In the genomic region with DNA sequence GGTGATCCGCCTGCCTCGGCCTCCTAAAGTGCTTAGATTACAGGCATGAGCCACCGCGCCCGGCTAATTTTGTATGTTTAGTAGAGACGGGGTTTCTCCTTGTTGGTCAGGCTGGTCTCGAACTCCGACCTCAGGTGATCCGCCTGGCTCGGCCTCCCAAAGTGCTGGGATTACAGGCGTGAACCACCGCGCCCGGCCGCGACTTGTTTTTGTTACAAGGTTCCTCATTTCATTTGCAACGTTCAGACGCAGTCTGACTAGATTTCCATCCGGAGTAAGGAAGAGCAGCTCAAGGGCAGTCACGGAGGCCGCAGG, we compare ENCODE assay signal across 1 cellular context.
TF ChIP-seq lines count a peak whose summit lies in the region.

No MANE protein-coding gene starts in this region.

TF ChIP-seq in HepG2, 621 proteins besides CTCF, POLR2A, EP300 and RAD21:
- TF ChIP-seq AKAP8 (CRISPR knock-in tag; IDR thresholded peaks at IDR 0.05) = 0 out of 2 replicates have a peak, but pooled peaks have one; percentile 18
- 0 out of 2 replicates have a peak, but pooled peaks have one; percentile 9 for TF ChIP-seq NKX3-1 (CRISPR knock-in tag; IDR thresholded peaks at IDR 0.05)
- peak; percentile 55; the same call in 1 of the 2 replicates for TF ChIP-seq ZNF563 (CRISPR knock-in tag; IDR thresholded peaks at IDR 0.05)
- TF ChIP-seq ZFP41 (CRISPR knock-in tag; IDR thresholded peaks at IDR 0.05; ENCODE audit: borderline replicate concordance) = 0 out of 2 replicates have a peak, but pooled peaks have one; percentile 27
- peak; percentile 34; the same call in 1 of the 2 replicates for TF ChIP-seq ADNP (CRISPR knock-in tag; IDR thresholded peaks at IDR 0.05)
- 0 out of 2 replicates have a peak, but pooled peaks have one; percentile 25 for TF ChIP-seq GTF3A (CRISPR knock-in tag; conservative IDR thresholded peaks at IDR 0.05)
- TF ChIP-seq ZSCAN12 (CRISPR knock-in tag; IDR thresholded peaks at IDR 0.05) = 0 out of 2 replicates have a peak, but pooled peaks have one; percentile 36
- TF ChIP-seq ZNF709 (CRISPR knock-in tag; IDR thresholded peaks at IDR 0.05) = 0 out of 2 replicates have a peak, but pooled peaks have one; percentile 4
- peak; percentile 88 for TF ChIP-seq ZNF460 (CRISPR knock-in tag; IDR thresholded peaks at IDR 0.05; ENCODE audit: borderline replicate concordance)
- TF ChIP-seq ZNF263 (CRISPR knock-in tag; IDR thresholded peaks at IDR 0.05) = peak; percentile 28; the same call in 1 of the 2 replicates
- TF ChIP-seq ZFP90 (CRISPR knock-in tag; IDR thresholded peaks at IDR 0.05; ENCODE audit: borderline replicate concordance) = peak; percentile 54; the same call in 1 of the 2 replicates
- peak; percentile 52; the same call in 1 of the 2 replicates for TF ChIP-seq ISX (CRISPR knock-in tag; conservative IDR thresholded peaks at IDR 0.05)
- TF ChIP-seq, protein P1, sequence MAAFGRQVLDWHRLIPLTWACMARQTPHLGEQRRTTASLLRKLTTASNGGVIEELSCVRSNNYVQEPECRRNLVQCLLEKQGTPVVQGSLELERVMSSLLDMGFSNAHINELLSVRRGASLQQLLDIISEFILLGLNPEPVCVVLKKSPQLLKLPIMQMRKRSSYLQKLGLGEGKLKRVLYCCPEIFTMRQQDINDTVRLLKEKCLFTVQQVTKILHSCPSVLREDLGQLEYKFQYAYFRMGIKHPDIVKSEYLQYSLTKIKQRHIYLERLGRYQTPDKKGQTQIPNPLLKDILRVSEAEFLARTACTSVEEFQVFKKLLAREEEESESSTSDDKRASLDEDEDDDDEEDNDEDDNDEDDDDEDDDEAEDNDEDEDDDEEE (CRISPR knock-in tag; IDR thresholded peaks at IDR 0.05) = 0 out of 2 replicates have a peak, but pooled peaks have one; percentile 10
